In genomic region chr10:28496481-28496961, GRCh38 we compare ENCODE assay signal across 22 cellular contexts. TPM values are rescaled to one million over a fixed set of nuclear protein-coding genes. Genes with fewer than 3 reads are reported as not detected.
DNase-seq lines count a peak whose midpoint lies in the region; ATAC-seq, FAIRE-seq and TF ChIP-seq lines count a peak whose summit lies in the region.
"Had no signal": no experiment of that assay in that cellular context is flagged by ENCODE, and none has a peak within 500 bp of the region (broad histone marks: within the 10 kb centered on the region; RNA-seq: fewer than 3 reads in every experiment).

No MANE protein-coding gene starts in this region.

- intact Hi-C loops in K562 (cut with micrococcal nuclease) (no loop called here), left lung (cut with DNase I) (no loop called here)

- WGBS in K562 (ENCODE audit: insufficient coverage, low coverage, missing lambda C conversion rate), result 14% methylated on average over 2 of the region's 2 CpGs

- H3K27ac Mint-ChIP-seq in activated naive CD4-positive, alpha-beta T cell treated with anti-CD3 and anti-CD28 coated beads, Interleukin-2, amount 10 ng/mL, durations not matched to agents 7 days and 5 days, result no peak overlapping the region
- H3K27ac Mint-ChIP-seq in activated naive CD8-positive, alpha-beta T cell treated with anti-CD3 and anti-CD28 coated beads, Interleukin-2, amount 50 U/mL, for 24 hours, result no peak overlapping the region
- H3K27ac Mint-ChIP-seq in activated T-helper 17 cell treated with anti-CD3 and anti-CD28 coated beads, Interleukin-2, amount 50 U/mL, for 72 hours, result no peak overlapping the region
- H3K27ac Mint-ChIP-seq: activated CD4-positive, alpha-beta T cell treated with anti-CD3 and anti-CD28 coated beads, Interleukin-2, amount 10 ng/mL, durations not matched to agents 7 days and 5 days; activated naive CD8-positive, alpha-beta T cell treated with anti-CD3 and anti-CD28 coated beads, Interleukin-2, amount 10 ng/mL, durations not matched to agents 7 days and 5 days; naive thymus-derived CD8-positive, alpha-beta T cell had no signal

- H3K36me3 Mint-ChIP-seq in activated naive CD4-positive, alpha-beta T cell treated with anti-CD3 and anti-CD28 coated beads, Interleukin-2, amount 10 ng/mL, durations not matched to agents 7 days and 5 days, result no peaks in the 10 kb centered on the region
- no peaks in the 10 kb centered on the region for H3K36me3 Mint-ChIP-seq in activated naive CD8-positive, alpha-beta T cell treated with anti-CD3 and anti-CD28 coated beads, Interleukin-2, amount 50 U/mL, for 24 hours (ENCODE audit: low read depth)
- H3K36me3 Mint-ChIP-seq in activated T-helper 17 cell treated with anti-CD3 and anti-CD28 coated beads, Interleukin-2, amount 50 U/mL, for 72 hours (ENCODE audit: low read depth), result no peaks in the 10 kb centered on the region
- H3K36me3 Mint-ChIP-seq: activated naive CD8-positive, alpha-beta T cell treated with anti-CD3 and anti-CD28 coated beads, Interleukin-2, amount 10 ng/mL, durations not matched to agents 7 days and 5 days; naive thymus-derived CD8-positive, alpha-beta T cell had no signal

- TF ChIP-seq POLR2A in K562 (conservative IDR thresholded peaks at IDR 0.05), result no peak

- TF ChIP-seq EP300 in K562 (IDR thresholded peaks at IDR 0.05; ENCODE audit: low read length), result peak; percentile 58

- no peaks in the 10 kb centered on the region for H3K9me3 Mint-ChIP-seq in activated naive CD4-positive, alpha-beta T cell treated with anti-CD3 and anti-CD28 coated beads, Interleukin-2, amount 10 ng/mL, durations not matched to agents 7 days and 5 days
- H3K9me3 Mint-ChIP-seq in activated naive CD8-positive, alpha-beta T cell treated with anti-CD3 and anti-CD28 coated beads, Interleukin-2, amount 50 U/mL, for 24 hours, result no peaks in the 10 kb centered on the region
- H3K9me3 Mint-ChIP-seq in activated T-helper 17 cell treated with anti-CD3 and anti-CD28 coated beads, Interleukin-2, amount 50 U/mL, for 72 hours, result no peaks in the 10 kb centered on the region
- H3K9me3 Mint-ChIP-seq: activated CD4-positive, alpha-beta T cell treated with anti-CD3 and anti-CD28 coated beads, Interleukin-2, amount 10 ng/mL, durations not matched to agents 7 days and 5 days; activated naive CD8-positive, alpha-beta T cell treated with anti-CD3 and anti-CD28 coated beads, Interleukin-2, amount 10 ng/mL, durations not matched to agents 7 days and 5 days had no signal

- peak overlapping the region in 7 of 11 experiments; percentile 34 to 99 (median 97); a peak in 10 of 22 replicates for H3K27ac ChIP-seq in BLaER1 treated with 17β-estradiol and CSF1 and Interleukin-3, amounts not matched to agents 10 nM and 100 nM
- H3K27ac ChIP-seq in HEK293 (ENCODE audit: extremely low read depth, low read depth, low read length) (no peak overlapping the region), K562 (ENCODE audit: extremely low read depth, low read depth, low read length) (no peak overlapping the region), left lung (no peak overlapping the region)
- H3K27ac ChIP-seq: BLaER1, coronary artery, right lobe of liver, SJCRH30 had no signal

- DNase-seq in K562 (ENCODE audit: extremely low read depth in 1 of 4, low spot score in 3 of 4) (peak in 1 of 4 experiments; percentile 56), left lung (no peak), T-helper 9 cell (no peak)
- DNase-seq in activated naive CD4-positive, alpha-beta T cell treated with anti-CD3 and anti-CD28 coated beads, Interleukin-2, amount 10 ng/mL, durations not matched to agents 7 days and 5 days, result no peak
- no peak for DNase-seq in activated naive CD8-positive, alpha-beta T cell treated with anti-CD3 and anti-CD28 coated beads, Interleukin-2, amount 50 U/mL, for 24 hours
- DNase-seq: activated CD4-positive, alpha-beta T cell treated with anti-CD3 and anti-CD28 coated beads, Interleukin-2, amount 10 ng/mL, durations not matched to agents 7 days and 5 days; activated naive CD8-positive, alpha-beta T cell treated with anti-CD3 and anti-CD28 coated beads, Interleukin-2, amount 10 ng/mL, durations not matched to agents 7 days and 5 days; H7; KG1; naive thymus-derived CD8-positive, alpha-beta T cell; NCI-H187 treated with DMSO at 0.1 percent for 48 hours; NCI-H226; NCI-H82; right lobe of liver; SJCRH30; stimulated activated CD8-positive, alpha-beta memory T cell treated with anti-CD3 and anti-CD28 coated beads, Interleukin-4, amount 100 ng/mL, for 48 hours had no signal

- POLR2A ChIA-PET in HEK293 (lab: Yijun Ruan, JAX) (no interaction called here), K562 (lab: Yijun Ruan, JAX) (interaction anchor here (0.6 to 0.8 kb wide), 3 partner anchors 17 to 59 kb away, joined by 3 to 4 read pairs (median 3); no protein-coding TSS in a partner anchor)

- H3K4me2 ChIP-seq in BLaER1 treated with 17β-estradiol and CSF1 and Interleukin-3, amounts not matched to agents 10 nM and 100 nM, result peak overlapping the region in 6 of 11 experiments; percentile 25 to 86 (median 45); a peak in 10 of 22 replicates
- no peak overlapping the region for H3K4me2 ChIP-seq in K562 (ENCODE audit: insufficient read depth, low read length)
- H3K4me2 ChIP-seq: BLaER1 had no signal

- no peak overlapping the region for H3K4me3 Mint-ChIP-seq in activated naive CD4-positive, alpha-beta T cell treated with anti-CD3 and anti-CD28 coated beads, Interleukin-2, amount 10 ng/mL, durations not matched to agents 7 days and 5 days
- H3K4me3 Mint-ChIP-seq in activated naive CD8-positive, alpha-beta T cell treated with anti-CD3 and anti-CD28 coated beads, Interleukin-2, amount 50 U/mL, for 24 hours, result no peak overlapping the region
- H3K4me3 Mint-ChIP-seq in activated T-helper 17 cell treated with anti-CD3 and anti-CD28 coated beads, Interleukin-2, amount 50 U/mL, for 72 hours, result no peak overlapping the region
- H3K4me3 Mint-ChIP-seq: activated CD4-positive, alpha-beta T cell treated with anti-CD3 and anti-CD28 coated beads, Interleukin-2, amount 10 ng/mL, durations not matched to agents 7 days and 5 days; activated naive CD8-positive, alpha-beta T cell treated with anti-CD3 and anti-CD28 coated beads, Interleukin-2, amount 10 ng/mL, durations not matched to agents 7 days and 5 days; naive thymus-derived CD8-positive, alpha-beta T cell had no signal

- H3K27me3 ChIP-seq in BLaER1 treated with 17β-estradiol and CSF1 and Interleukin-3, amounts not matched to agents 10 nM and 100 nM, result no peaks in the 10 kb centered on the region
- no peaks in the 10 kb centered on the region for H3K27me3 ChIP-seq in K562 (ENCODE audit: control insufficient read depth in 2 of 2, insufficient read depth in 2 of 2, low read length in 2 of 2)
- no peaks in the 10 kb centered on the region for H3K27me3 ChIP-seq in left lung
- H3K27me3 ChIP-seq: BLaER1, right lobe of liver, SJCRH30 had no signal

- in situ Hi-C loops in K562 (cut with MboI), result no loop called here

- H3K9ac ChIP-seq in BLaER1 treated with 17β-estradiol and CSF1 and Interleukin-3, amounts not matched to agents 10 nM and 100 nM, result no peak overlapping the region
- H3K9ac ChIP-seq in K562 (ENCODE audit: insufficient read depth in 1 of 2, low read depth in 2 of 2, low read length in 2 of 2), result no peak overlapping the region
- H3K9ac ChIP-seq: BLaER1 had no signal

- BruUV-seq in K562 (replicated peaks; lab: Mats Ljungman, UMichigan), result no TSS peak

- H3K27me3 Mint-ChIP-seq in activated naive CD4-positive, alpha-beta T cell treated with anti-CD3 and anti-CD28 coated beads, Interleukin-2, amount 10 ng/mL, durations not matched to agents 7 days and 5 days, result peaks cover 31% of the 10 kb centered on the region
- H3K27me3 Mint-ChIP-seq in activated naive CD8-positive, alpha-beta T cell treated with anti-CD3 and anti-CD28 coated beads, Interleukin-2, amount 50 U/mL, for 24 hours, result no peaks in the 10 kb centered on the region
- no peaks in the 10 kb centered on the region for H3K27me3 Mint-ChIP-seq in activated T-helper 17 cell treated with anti-CD3 and anti-CD28 coated beads, Interleukin-2, amount 50 U/mL, for 72 hours

- CTCF ChIA-PET in HEK293 (lab: Yijun Ruan, JAX), result no interaction called here
- CTCF ChIA-PET in K562 (lab: Yijun Ruan, JAX; ENCODE audit: low intra/inter-chr PET ratio), result no interaction called here
- CTCF ChIA-PET in activated naive CD4-positive, alpha-beta T cell treated with anti-CD3 and anti-CD28 coated beads, Interleukin-2, amount 10 ng/mL, durations not matched to agents 7 days and 5 days (lab: Charles Lee), result no interaction called here

- H3K79me2 ChIP-seq in K562 (ENCODE audit: control insufficient read depth, insufficient read depth, low read length), result no peaks in the 10 kb centered on the region

- H3K9me3 ChIP-seq in BLaER1 treated with 17β-estradiol and CSF1 and Interleukin-3, amounts not matched to agents 10 nM and 100 nM (replicated peaks in 1 of 11), result peaks cover 0 to 22% (median 11%) of the 10 kb centered on the region in 11 experiments; a peak in 14 of 22 replicates
- no peaks in the 10 kb centered on the region for H3K9me3 ChIP-seq in HEK293 (ENCODE audit: control insufficient read depth, insufficient read depth, low read depth, low read length)
- no peaks in the 10 kb centered on the region for H3K9me3 ChIP-seq in K562 (replicated peaks; ENCODE audit: control insufficient read depth, insufficient read depth, low read depth, low read length)
- no peaks in the 10 kb centered on the region for H3K9me3 ChIP-seq in left lung
- H3K9me3 ChIP-seq: BLaER1, right lobe of liver, SJCRH30 had no signal

- peaks cover 29 to 62% (median 50%) of the 10 kb centered on the region in 10 experiments for H3K4me1 ChIP-seq in BLaER1 treated with 17β-estradiol and CSF1 and Interleukin-3, amounts not matched to agents 10 nM and 100 nM
- H3K4me1 ChIP-seq in HEK293 (ENCODE audit: control insufficient read depth, insufficient read depth, low read length), result no peaks in the 10 kb centered on the region
- peaks cover 13 to 27% of the 10 kb centered on the region in 2 experiments; a peak in 4 of 5 replicates for H3K4me1 ChIP-seq in K562 (replicated peaks in 1 of 2; ENCODE audit: control insufficient read depth in 2 of 2, insufficient read depth in 2 of 2, low read length in 2 of 2)
- peaks cover 0 to 26% of the 10 kb centered on the region in 2 donors for H3K4me1 ChIP-seq in left lung
- H3K4me1 ChIP-seq: right lobe of liver, SJCRH30 had no signal

- no peaks in the 10 kb centered on the region for H3K4me1 Mint-ChIP-seq in activated naive CD4-positive, alpha-beta T cell treated with anti-CD3 and anti-CD28 coated beads, Interleukin-2, amount 10 ng/mL, durations not matched to agents 7 days and 5 days
- H3K4me1 Mint-ChIP-seq in activated naive CD8-positive, alpha-beta T cell treated with anti-CD3 and anti-CD28 coated beads, Interleukin-2, amount 50 U/mL, for 24 hours, result no peaks in the 10 kb centered on the region
- no peaks in the 10 kb centered on the region for H3K4me1 Mint-ChIP-seq in activated T-helper 17 cell treated with anti-CD3 and anti-CD28 coated beads, Interleukin-2, amount 50 U/mL, for 72 hours
- H3K4me1 Mint-ChIP-seq: activated CD4-positive, alpha-beta T cell treated with anti-CD3 and anti-CD28 coated beads, Interleukin-2, amount 10 ng/mL, durations not matched to agents 7 days and 5 days had no signal

- H3K9me1 ChIP-seq in K562 (ENCODE audit: control insufficient read depth, insufficient read depth, low read length), result no peaks in the 10 kb centered on the region

- TF ChIP-seq CTCF in HEK293 (tag by site-specific recombination; IDR thresholded peaks at IDR 0.05) (no peak), K562 (IDR thresholded peaks at IDR 0.05 in 2 of 3, conservative IDR thresholded peaks at IDR 0.05 in 1 of 3; ENCODE audit: insufficient read depth in 2 of 3, low read depth in 1 of 3, low read length in 3 of 3) (no peak), left lung (IDR thresholded peaks at IDR 0.05) (no peak)

- no peak overlapping the region for H2AFZ ChIP-seq in K562 (ENCODE audit: low read depth, low read length)

- FAIRE-seq in K562 (lab: Jason Lieb, UNC), result peak; percentile 48
- FAIRE-seq: D721Med had no signal

- H3K36me3 ChIP-seq in BLaER1 treated with 17β-estradiol and CSF1 and Interleukin-3, amounts not matched to agents 10 nM and 100 nM, result no peaks in the 10 kb centered on the region; a peak in 1 of 22 replicates
- H3K36me3 ChIP-seq in HEK293 (ENCODE audit: control insufficient read depth in 2 of 2, insufficient read depth in 1 of 2, low read length in 2 of 2), result no peaks in the 10 kb centered on the region
- H3K36me3 ChIP-seq in K562 (ENCODE audit: control insufficient read depth, insufficient read depth, low read length), result no peaks in the 10 kb centered on the region
- no peaks in the 10 kb centered on the region for H3K36me3 ChIP-seq in left lung
- H3K36me3 ChIP-seq: BLaER1, right lobe of liver, SJCRH30 had no signal

- no peak overlapping the region for H3K4me3 ChIP-seq in BLaER1 treated with 17β-estradiol and CSF1 and Interleukin-3, amounts not matched to agents 10 nM and 100 nM
- H3K4me3 ChIP-seq in HEK293 (ENCODE audit: low read depth, low read length) (no peak overlapping the region), K562 (no peak overlapping the region), left lung (no peak overlapping the region)
- H3K4me3 ChIP-seq: BLaER1, coronary artery, right lobe of liver, SJCRH30 had no signal

- peak; percentile 15 for ATAC-seq in K562
- ATAC-seq in left lung, result peak; percentile 29
- ATAC-seq in activated naive CD8-positive, alpha-beta T cell treated with anti-CD3 and anti-CD28 coated beads, Interleukin-2, amount 50 U/mL, for 24 hours, result no peak
- no peak for ATAC-seq in activated T-helper 17 cell treated with anti-CD3 and anti-CD28 coated beads, Interleukin-2, amount 50 U/mL, for 72 hours (replicated peaks)
- ATAC-seq: naive thymus-derived CD8-positive, alpha-beta T cell had no signal

- no peak for TF ChIP-seq RAD21 in K562 (CRISPR knock-in tag; conservative IDR thresholded peaks at IDR 0.05 in 1 of 2, IDR thresholded peaks at IDR 0.05 in 1 of 2)

- no peaks in the 10 kb centered on the region; a peak in 1 of 22 replicates for H4K20me1 ChIP-seq in BLaER1 treated with 17β-estradiol and CSF1 and Interleukin-3, amounts not matched to agents 10 nM and 100 nM
- H4K20me1 ChIP-seq in K562 (replicated peaks; ENCODE audit: control insufficient read depth, insufficient read depth, low read length), result no peaks in the 10 kb centered on the region
- H4K20me1 ChIP-seq: BLaER1 had no signal

RNA-seq across cellular contexts. Expression of gene WAC, which starts 36.4 kb away (rescaled TPM):
- total RNA-seq in K562 (2011; cell fraction: chromatin; rRNA removed; ENCODE audit: low replicate concordance), result 109 and 323 TPM in 2 replicates
- 50.0 and 61.3 TPM in 2 replicates for total RNA-seq in K562 (2011; cell fraction: nucleolus; rRNA removed)
- 147 and 225 TPM in 2 replicates for total RNA-seq in K562 (2011; cell fraction: nucleoplasm; rRNA removed)
- total RNA-seq in K562 (2014; rRNA removed), result 54.2 and 58.3 TPM in 2 replicates
- total RNA-seq in K562 (2014; rRNA removed; fragmentation: Illumina TruSeq; extraction: Trizol), result 83.0 and 94.0 TPM in 2 replicates
- 76.1 and 78.2 TPM in 2 replicates for total RNA-seq in K562 (2015; rRNA removed; fragmentation: Illumina TruSeq; extraction: Trizol)
- 69.8 and 79.9 TPM in 2 replicates for total RNA-seq in K562 (2021)
- polyA plus RNA-seq in K562 (2011; rRNA removed), result 113 and 123 TPM in 2 replicates
- 56.4 and 68.4 TPM in 2 replicates for polyA plus RNA-seq in K562 (2011; cell fraction: cytosol; rRNA removed)
- polyA plus RNA-seq in K562 (2011; cell fraction: nucleus; rRNA removed), result 71.5 and 89.2 TPM in 2 replicates
- polyA plus RNA-seq in K562 (2012), result 51.5 and 71.6 TPM in 2 replicates
- polyA plus RNA-seq in K562 (2014; fragmentation: Illumina TruSeq; extraction: Trizol), result 96.7 and 116 TPM in 2 replicates
- polyA plus RNA-seq in K562 (2014; fragmentation: Nextera tagmentation; extraction: Ambion mirVana), result 10 to 100 TPM; 24.8 to 25.3 TPM
- polyA plus RNA-seq in K562 (2014; rRNA removed), result 51.5 and 56.8 TPM in 2 replicates
- polyA minus RNA-seq in K562 (2011; rRNA and poly(A)+ RNA removed), result 125 and 138 TPM in 2 replicates
- polyA minus RNA-seq in K562 (2011; cell fraction: cytosol; rRNA and poly(A)+ RNA removed), result 39.5 and 43.6 TPM in 2 replicates
- polyA minus RNA-seq in K562 (2011; cell fraction: nucleus; rRNA and poly(A)+ RNA removed), result 62.7 and 93.2 TPM in 2 replicates
- 100 to 1,000 TPM in 1 of 2 donors, 10 to 100 TPM in 1; 90.7 to 106 TPM for total RNA-seq in left lung
- 100 to 1,000 TPM; 119 to 123 TPM for total RNA-seq in activated T-helper 17 cell treated with anti-CD3 and anti-CD28 coated beads, Interleukin-2, amount 50 U/mL, for 72 hours

Comparison
In these comparisons a context has a peak if more than half of its experiments do, and no peak if none do; other contexts are left out.
1. H3K27ac ChIP-seq: peak in BLaER1 treated with 17β-estradiol and CSF1 and Interleukin-3, amounts not matched to agents 10 nM and 100 nM (7 of 11); none in HEK293 (single experiment), K562 (single experiment) and left lung (0 of 2).
2. ATAC-seq: peak in K562 (single experiment) and left lung (single experiment); none in activated naive CD8-positive, alpha-beta T cell treated with anti-CD3 and anti-CD28 coated beads, Interleukin-2, amount 50 U/mL, for 24 hours (single experiment) and activated T-helper 17 cell treated with anti-CD3 and anti-CD28 coated beads, Interleukin-2, amount 50 U/mL, for 72 hours (single experiment).